22 cellular contexts compared by ENCODE assay signal in genomic region chr2:86498468-86499260, GRCh38. TPM values are rescaled to one million over a fixed set of nuclear protein-coding genes. Genes with fewer than 3 reads are reported as not detected.
DNase-seq lines count a peak whose midpoint lies in the region; ATAC-seq and TF ChIP-seq lines count a peak whose summit lies in the region.
"Had no signal": no experiment of that assay in that cellular context is flagged by ENCODE, and none has a peak within 500 bp of the region (broad histone marks: within the 10 kb centered on the region; RNA-seq: fewer than 3 reads in every experiment).

No MANE protein-coding gene starts in this region.

- CTCF ChIA-PET in CD4-positive, alpha-beta T cell (lab: Charles Lee), result no interaction called here

- peak overlapping the region; percentile 18 for H3K27ac Mint-ChIP-seq in CD4-positive, alpha-beta T cell

- WGBS in GM23248 (ENCODE audit: low coverage in 1 of 2, low lambda C conversion rate in 2 of 2, missing lambda C conversion rate in 2 of 2), 2 experiments, result 97% methylated on average over 3 of the region's 3 CpGs

- H2AFZ ChIP-seq in GM23248, result no peak overlapping the region
- H2AFZ ChIP-seq: parathyroid adenoma had no signal

- H3K79me2 ChIP-seq in GM23248 (ENCODE audit: insufficient read depth), result peaks cover 35% of the 10 kb centered on the region
- H3K79me2 ChIP-seq: parathyroid adenoma had no signal

- in situ Hi-C loops in GM23248 (cut with MboI), result no loop called here

- no peaks in the 10 kb centered on the region for H3K27me3 ChIP-seq in CD4-positive, alpha-beta T cell (ENCODE audit: control insufficient read depth, insufficient read depth, low read length)
- H3K27me3 ChIP-seq in GM23248 (replicated peaks; ENCODE audit: insufficient read depth) (no peaks in the 10 kb centered on the region), kidney epithelial cell (ENCODE audit: control insufficient read depth, insufficient read depth, low read length) (no peaks in the 10 kb centered on the region)
- H3K27me3 ChIP-seq: esophagus muscularis mucosa, upper lobe of right lung had no signal

- H3K9ac ChIP-seq in GM23248, result no peak overlapping the region
- H3K9ac ChIP-seq: parathyroid adenoma had no signal

- intact Hi-C loops in CD4-positive, alpha-beta T cell (cut with DNase I, micrococcal nuclease), result no loop called here

- POLR2A ChIA-PET in CD4-positive, alpha-beta T cell (lab: Charles Lee), result interaction anchor here (0.7 to 2.0 kb wide), 3 partner anchors 9 to 57 kb away, joined by 3 to 5 read pairs (median 4); partner anchors contain the start of gene KDM3A

- H3K4me1 ChIP-seq in GM23248 (ENCODE audit: insufficient read depth), result no peaks in the 10 kb centered on the region
- H3K4me1 ChIP-seq: esophagus muscularis mucosa, parathyroid adenoma, upper lobe of right lung had no signal

- no peaks in the 10 kb centered on the region for H3K9me2 ChIP-seq in GM23248 (ENCODE audit: insufficient read depth)

- no peak for ATAC-seq in CD4-positive, alpha-beta T cell (ENCODE audit: poor library complexity)
- ATAC-seq: GM12878; naive thymus-derived CD8-positive, alpha-beta T cell; sciatic nerve; upper lobe of right lung had no signal

- H3K27me3 Mint-ChIP-seq in CD4-positive, alpha-beta T cell, result no peaks in the 10 kb centered on the region
- H3K27me3 Mint-ChIP-seq: activated T-cell treated with anti-CD3 and anti-CD28 coated beads, Interleukin-2, amount 50 U/mL, for 24 hours; naive thymus-derived CD8-positive, alpha-beta T cell had no signal

- no peak overlapping the region for H3K4me3 Mint-ChIP-seq in CD4-positive, alpha-beta T cell
- H3K4me3 Mint-ChIP-seq: activated T-cell treated with anti-CD3 and anti-CD28 coated beads, Interleukin-2, amount 50 U/mL, for 24 hours had no signal

- H4K20me1 ChIP-seq in GM23248 (ENCODE audit: insufficient read depth), result no peaks in the 10 kb centered on the region

- H3K4me3 ChIP-seq in GM23248 (no peak overlapping the region), kidney epithelial cell (ENCODE audit: low read depth, low read length) (no peak overlapping the region)
- H3K4me3 ChIP-seq: esophagus muscularis mucosa, GM12878, upper lobe of right lung had no signal

- peaks cover 54% of the 10 kb centered on the region for H3K36me3 ChIP-seq in GM23248 (ENCODE audit: low read depth)
- H3K36me3 ChIP-seq in kidney epithelial cell (ENCODE audit: control insufficient read depth, insufficient read depth, low read length), result no peaks in the 10 kb centered on the region

- peaks cover 8% of the 10 kb centered on the region for H3F3A ChIP-seq in GM23248 (ENCODE audit: insufficient read depth)

- H3K9me3 Mint-ChIP-seq in CD4-positive, alpha-beta T cell, result peaks cover 29% of the 10 kb centered on the region

- peaks cover 24% of the 10 kb centered on the region for H3K9me3 ChIP-seq in CD4-positive, alpha-beta T cell (ENCODE audit: control insufficient read depth, low read length)
- H3K9me3 ChIP-seq in GM23248 (ENCODE audit: low read depth), result no peaks in the 10 kb centered on the region
- H3K9me3 ChIP-seq: esophagus muscularis mucosa, upper lobe of right lung had no signal

- H3K4me1 Mint-ChIP-seq in CD4-positive, alpha-beta T cell (ENCODE audit: low read depth), result peaks cover 27% of the 10 kb centered on the region

- no peak overlapping the region for H3K27ac ChIP-seq in CD4-positive, alpha-beta T cell (ENCODE audit: low read depth, low read length)
- no peak overlapping the region for H3K27ac ChIP-seq in GM23248
- H3K27ac ChIP-seq: esophagus muscularis mucosa, parathyroid adenoma, upper lobe of right lung had no signal

- no peak for TF ChIP-seq CTCF in CD4-positive, alpha-beta T cell (IDR thresholded peaks at IDR 0.05)
- TF ChIP-seq CTCF in kidney epithelial cell (IDR thresholded peaks at IDR 0.05; ENCODE audit: insufficient read depth, low read length, poor library complexity, severe bottlenecking) (no peak), GM10266 (IDR thresholded peaks at IDR 0.05; ENCODE audit: control insufficient read depth, insufficient read depth, low read depth, missing control alignments) (no peak)

- peaks cover 100% of the 10 kb centered on the region for H3K36me3 Mint-ChIP-seq in CD4-positive, alpha-beta T cell (ENCODE audit: low read depth)

- DNase-seq in CD4-positive, alpha-beta T cell, result no peak
- DNase-seq in GM23248 (peak; percentile 33), astrocyte of the hippocampus (ENCODE audit: low read depth, low spot score) (peak; percentile 16), kidney epithelial cell (ENCODE audit: low read depth) (peak; percentile 1), mucosa of gallbladder (ENCODE audit: low spot score) (no peak), GM10266 (ENCODE audit: extremely low spot score) (no peak)
- DNase-seq in stimulated activated CD4-positive, alpha-beta T cell treated with anti-CD3 and anti-CD28 coated beads, Interleukin-2, amount 100 ng/mL, for 48 hours, result no peak
- DNase-seq: activated CD4-positive, CD25-positive, alpha-beta regulatory T cell treated with anti-CD3 and anti-CD28 coated beads, Interleukin-2, amount 50 U/mL, for 72 hours; activated naive CD4-positive, alpha-beta T cell treated with anti-CD3 and anti-CD28 coated beads, Interleukin-2, amount 50 U/mL, for 16 hours; activated T-cell treated with anti-CD3 and anti-CD28 coated beads, Interleukin-2, amount 50 U/mL, for 24 hours; aorta; KG1; kidney glomerular epithelial cell; naive thymus-derived CD8-positive, alpha-beta T cell; NCI-H1694; NCI-H2171 treated with DMSO at 0.1 percent for 48 hours; stimulated activated CD4-positive, alpha-beta T cell treated with anti-CD3 and anti-CD28 coated beads, Interleukin-15, amount 100 ng/mL, for 24 hours; upper lobe of right lung had no signal

- no peak overlapping the region for H3K4me2 ChIP-seq in GM23248 (ENCODE audit: unreplicated experiment)

RNA-seq across cellular contexts. Expression of gene KDM3A, which starts 57.5 kb away (rescaled TPM):
- total RNA-seq in CD4-positive, alpha-beta T cell, result 100 to 1,000 TPM; 205 to 207 TPM
- 23.6 and 24.4 TPM in 2 replicates for total RNA-seq in GM23248 (2014; rRNA removed; shearing (Covaris generic))
- polyA plus RNA-seq in GM23248 (2016; fragmentation: Nextera tagmentation; extraction: Ambion mirVana), result 13.1 and 14.6 TPM in 2 replicates
- total RNA-seq in kidney epithelial cell, result 20.4 and 21.9 TPM in 2 replicates
- 87.4 TPM for total RNA-seq in mucosa of gallbladder

Comparison
In these comparisons a context has a peak if more than half of its experiments do, and no peak if none do; other contexts are left out.
1. DNase-seq: peak in GM23248 (single experiment), astrocyte of the hippocampus (single experiment) and kidney epithelial cell (single experiment); none in CD4-positive, alpha-beta T cell (0 of 10), mucosa of gallbladder (single experiment), GM10266 (single experiment) and stimulated activated CD4-positive, alpha-beta T cell treated with anti-CD3 and anti-CD28 coated beads, Interleukin-2, amount 100 ng/mL, for 48 hours (0 of 2).